In genomic region chr15:89184886-89185526, GRCh38 we compare ENCODE assay signal across 16 cellular contexts. TPM values are rescaled to one million over a fixed set of nuclear protein-coding genes. Genes with fewer than 3 reads are reported as not detected.
DNase-seq lines count a peak whose midpoint lies in the region; ATAC-seq, FAIRE-seq and TF ChIP-seq lines count a peak whose summit lies in the region.
"Had no signal": no experiment of that assay in that cellular context is flagged by ENCODE, and none has a peak within 500 bp of the region (broad histone marks: within the 10 kb centered on the region; RNA-seq: fewer than 3 reads in every experiment).

No MANE protein-coding gene starts in this region.

- no peaks in the 10 kb centered on the region for H3K9me3 Mint-ChIP-seq in activated naive CD8-positive, alpha-beta T cell (ENCODE audit: low read depth)
- H3K9me3 Mint-ChIP-seq in activated naive CD8-positive, alpha-beta T cell treated with anti-CD3 and anti-CD28 coated beads, Interleukin-2, amount 50 U/mL, for 24 hours: no peaks in the 10 kb centered on the region
- no peaks in the 10 kb centered on the region for H3K9me3 Mint-ChIP-seq in activated T-helper 2 cell treated with anti-CD3 and anti-CD28 coated beads, Interferon-gamma antibody, Interleukin-2, Interleukin-4, amounts not matched to agents 10 μg/mL and 5 μg/mL and 100 μg/mL, durations not matched to agents 14 hours and 24 hours and 36 hours

- TF ChIP-seq CTCF in pancreas (IDR thresholded peaks at IDR 0.05) (no peak), ovary (IDR thresholded peaks at IDR 0.05) (no peak)

- no peak for TF ChIP-seq POLR2A in ovary (IDR thresholded peaks at IDR 0.05)

- H3K27ac ChIP-seq in pancreas: peak overlapping the region in 1 of 4 donors; percentile 37
- no peak overlapping the region for H3K27ac ChIP-seq in ovary
- H3K27ac ChIP-seq: C4-2B had no signal

- H3K4me3 Mint-ChIP-seq in activated naive CD8-positive, alpha-beta T cell: no peak overlapping the region
- H3K4me3 Mint-ChIP-seq in activated naive CD8-positive, alpha-beta T cell treated with anti-CD3 and anti-CD28 coated beads, Interleukin-2, amount 50 U/mL, for 24 hours: no peak overlapping the region
- H3K4me3 Mint-ChIP-seq in T-helper 17 cell: no peak overlapping the region
- no peak overlapping the region for H3K4me3 Mint-ChIP-seq in activated T-helper 2 cell treated with anti-CD3 and anti-CD28 coated beads, Interferon-gamma antibody, Interleukin-2, Interleukin-4, amounts not matched to agents 10 μg/mL and 5 μg/mL and 100 μg/mL, durations not matched to agents 14 hours and 24 hours and 36 hours (ENCODE audit: low read depth)

- H3K27me3 ChIP-seq in pancreas: no peaks in the 10 kb centered on the region
- no peaks in the 10 kb centered on the region for H3K27me3 ChIP-seq in ovary

- DNase-seq in activated naive CD8-positive, alpha-beta T cell treated with anti-CD3 and anti-CD28 coated beads, Interleukin-2, amount 50 U/mL, for 24 hours: no peak
- no peak for DNase-seq in T-helper 17 cell
- DNase-seq in activated T-helper 2 cell treated with anti-CD3 and anti-CD28 coated beads, Interferon-gamma antibody, Interleukin-2, Interleukin-4, amounts not matched to agents 10 μg/mL and 5 μg/mL and 100 μg/mL, durations not matched to agents 14 hours and 24 hours and 36 hours (ENCODE audit: low spot score): no peak
- no peak for DNase-seq in pancreas
- DNase-seq in A172 (ENCODE audit: low spot score): no peak
- DNase-seq in ovary: no peak
- DNase-seq: AML-193, DND-41, KG1, NCI-H1105 treated with DMSO at 0.1 percent for 48 hours, NCI-H187 treated with DMSO at 0.1 percent for 48 hours, NCI-H226, NCI-H524 had no signal

- H3K4me3 ChIP-seq in pancreas (no peak overlapping the region), ovary (no peak overlapping the region)

- H3K4me1 ChIP-seq in pancreas (peaks cover 0 to 9% (median 5%) of the 10 kb centered on the region in 3 donors), ovary (ENCODE audit: insufficient read depth) (no peaks in the 10 kb centered on the region)

- H3K27me3 Mint-ChIP-seq in activated naive CD8-positive, alpha-beta T cell: no peaks in the 10 kb centered on the region
- no peaks in the 10 kb centered on the region for H3K27me3 Mint-ChIP-seq in activated naive CD8-positive, alpha-beta T cell treated with anti-CD3 and anti-CD28 coated beads, Interleukin-2, amount 50 U/mL, for 24 hours
- no peaks in the 10 kb centered on the region for H3K27me3 Mint-ChIP-seq in T-helper 17 cell
- H3K27me3 Mint-ChIP-seq in activated T-helper 2 cell treated with anti-CD3 and anti-CD28 coated beads, Interferon-gamma antibody, Interleukin-2, Interleukin-4, amounts not matched to agents 10 μg/mL and 5 μg/mL and 100 μg/mL, durations not matched to agents 14 hours and 24 hours and 36 hours (ENCODE audit: low read depth): no peaks in the 10 kb centered on the region

- peaks cover 15% of the 10 kb centered on the region for H3K36me3 Mint-ChIP-seq in activated naive CD8-positive, alpha-beta T cell
- peaks cover 27% of the 10 kb centered on the region for H3K36me3 Mint-ChIP-seq in activated naive CD8-positive, alpha-beta T cell treated with anti-CD3 and anti-CD28 coated beads, Interleukin-2, amount 50 U/mL, for 24 hours (ENCODE audit: low read depth)
- peaks cover 2% of the 10 kb centered on the region for H3K36me3 Mint-ChIP-seq in T-helper 17 cell (ENCODE audit: low read depth)
- H3K36me3 Mint-ChIP-seq in activated T-helper 2 cell treated with anti-CD3 and anti-CD28 coated beads, Interferon-gamma antibody, Interleukin-2, Interleukin-4, amounts not matched to agents 10 μg/mL and 5 μg/mL and 100 μg/mL, durations not matched to agents 14 hours and 24 hours and 36 hours (ENCODE audit: low read depth): peaks cover 61% of the 10 kb centered on the region

- no peak for TF ChIP-seq EP300 in ovary (IDR thresholded peaks at IDR 0.05)

- no peak for FAIRE-seq in pancreas (lab: Jason Lieb, UNC)
- FAIRE-seq: H54 had no signal

- peaks cover 0 to 43% (median 24%) of the 10 kb centered on the region in 3 donors for H3K36me3 ChIP-seq in pancreas
- no peaks in the 10 kb centered on the region for H3K36me3 ChIP-seq in ovary

- H3K4me1 Mint-ChIP-seq in activated naive CD8-positive, alpha-beta T cell (ENCODE audit: low read depth): peaks cover 6% of the 10 kb centered on the region
- peaks cover 38% of the 10 kb centered on the region for H3K4me1 Mint-ChIP-seq in activated naive CD8-positive, alpha-beta T cell treated with anti-CD3 and anti-CD28 coated beads, Interleukin-2, amount 50 U/mL, for 24 hours
- peaks cover 2% of the 10 kb centered on the region for H3K4me1 Mint-ChIP-seq in T-helper 17 cell
- H3K4me1 Mint-ChIP-seq in activated T-helper 2 cell treated with anti-CD3 and anti-CD28 coated beads, Interferon-gamma antibody, Interleukin-2, Interleukin-4, amounts not matched to agents 10 μg/mL and 5 μg/mL and 100 μg/mL, durations not matched to agents 14 hours and 24 hours and 36 hours (ENCODE audit: low read depth): peaks cover 34% of the 10 kb centered on the region

- 81 to 82% methylated on average over 12 of the region's 12 CpGs for WGBS in pancreas, 2 donors
- 91 to 92% (median 92%) methylated on average over 12 of the region's 12 CpGs for WGBS in ovary, 3 donors

- H3K9me3 ChIP-seq in T-helper 17 cell (ENCODE audit: control insufficient read depth, low read length, poor library complexity, severe bottlenecking): no peaks in the 10 kb centered on the region
- no peaks in the 10 kb centered on the region for H3K9me3 ChIP-seq in pancreas
- H3K9me3 ChIP-seq in ovary: no peaks in the 10 kb centered on the region

- peak overlapping the region; percentile 6 for H3K27ac Mint-ChIP-seq in activated naive CD8-positive, alpha-beta T cell
- no peak overlapping the region for H3K27ac Mint-ChIP-seq in activated naive CD8-positive, alpha-beta T cell treated with anti-CD3 and anti-CD28 coated beads, Interleukin-2, amount 50 U/mL, for 24 hours
- H3K27ac Mint-ChIP-seq in T-helper 17 cell: peak overlapping the region; percentile 21
- peak overlapping the region; percentile 25 for H3K27ac Mint-ChIP-seq in activated T-helper 2 cell treated with anti-CD3 and anti-CD28 coated beads, Interferon-gamma antibody, Interleukin-2, Interleukin-4, amounts not matched to agents 10 μg/mL and 5 μg/mL and 100 μg/mL, durations not matched to agents 14 hours and 24 hours and 36 hours

- no peak for ATAC-seq in activated naive CD8-positive, alpha-beta T cell treated with anti-CD3 and anti-CD28 coated beads, Interleukin-2, amount 50 U/mL, for 24 hours
- ATAC-seq in T-helper 17 cell: no peak
- ATAC-seq in pancreas: peak in 3 of 4 donors; percentile 9 to 61 (median 34)

- intact Hi-C loops in activated T-helper 2 cell treated with anti-CD3 and anti-CD28 coated beads, Interferon-gamma antibody, Interleukin-2, Interleukin-4, amounts not matched to agents 10 μg/mL and 5 μg/mL and 100 μg/mL, durations not matched to agents 14 hours and 24 hours and 36 hours (cut with micrococcal nuclease): loop anchor here (5.0 kb wide), 1 partner anchor 43 kb away; no protein-coding TSS in a partner anchor
- intact Hi-C loops in pancreas (cut with DNase I): no loop called here
- intact Hi-C loops in ovary (cut with DNase I): no loop called here

RNA-seq across cellular contexts. Expression of gene RLBP1, which starts 36.4 kb away (rescaled TPM):
- total RNA-seq in T-helper 17 cell (not detected), pancreas (not detected), ovary (not detected)
- 0.21 and 0.52 TPM in 2 replicates for total RNA-seq in activated T-helper 2 cell treated with anti-CD3 and anti-CD28 coated beads, Interferon-gamma antibody, Interleukin-2, Interleukin-4, amounts not matched to agents 10 μg/mL and 5 μg/mL and 100 μg/mL, durations not matched to agents 14 hours and 24 hours and 36 hours
- polyA plus RNA-seq in pancreas (under 1 TPM in 1 of 2 donors, not detected in 1; 0.19 TPM), ovary (not detected)
- total RNA-seq in A172 (2014; rRNA removed; shearing (Covaris generic)): not detected in 2 replicates

RNA-seq across cellular contexts. Expression of gene FANCI, which starts 58.8 kb away (rescaled TPM):
- total RNA-seq in T-helper 17 cell: 10 to 100 TPM; 12.5 to 15.2 TPM
- total RNA-seq in activated T-helper 2 cell treated with anti-CD3 and anti-CD28 coated beads, Interferon-gamma antibody, Interleukin-2, Interleukin-4, amounts not matched to agents 10 μg/mL and 5 μg/mL and 100 μg/mL, durations not matched to agents 14 hours and 24 hours and 36 hours: 176 and 184 TPM in 2 replicates
- 1 to 10 TPM; 1.9 to 4.8 (median 3.5) TPM for total RNA-seq in pancreas
- polyA plus RNA-seq in pancreas: 1 to 10 TPM; 1.5 to 3.1 TPM
- total RNA-seq in A172 (2014; rRNA removed; shearing (Covaris generic)): 69.6 and 87.2 TPM in 2 replicates
- 10 to 100 TPM in 1 of 7 donors, 1 to 10 TPM in 6; 2.9 to 11.7 (median 5.2) TPM for total RNA-seq in ovary
- polyA plus RNA-seq in ovary: 1 to 10 TPM; 3.0 to 4.4 TPM

Comparison
In these comparisons a context has a peak if more than half of its experiments do, and no peak if none do; other contexts are left out.
1. ATAC-seq: peak in pancreas (3 of 4); none in activated naive CD8-positive, alpha-beta T cell treated with anti-CD3 and anti-CD28 coated beads, Interleukin-2, amount 50 U/mL, for 24 hours (single experiment) and T-helper 17 cell (single experiment).